Comparison of ENCODE assay signal across 8 cellular contexts in genomic region chr12:57518176-57518919, GRCh38. TPM values are rescaled to one million over a fixed set of nuclear protein-coding genes. Genes with fewer than 3 reads are reported as not detected.
DNase-seq lines count a peak whose midpoint lies in the region; ATAC-seq and TF ChIP-seq lines count a peak whose summit lies in the region.

No MANE protein-coding gene starts in this region.

- H3K36me3 ChIP-seq in adipocyte (ENCODE audit: control insufficient read depth, insufficient read depth, low read length, severe bottlenecking) (peaks cover 55% of the 10 kb centered on the region), kidney epithelial cell (ENCODE audit: control insufficient read depth, insufficient read depth, low read length) (peaks cover 2% of the 10 kb centered on the region), suprapubic skin (peaks cover 41% of the 10 kb centered on the region)

- H3K4me1 ChIP-seq in adipocyte (ENCODE audit: control insufficient read depth, insufficient read depth, low read length) (peaks cover 32% of the 10 kb centered on the region), suprapubic skin (peaks cover 50% of the 10 kb centered on the region)

- peaks cover 53% of the 10 kb centered on the region for H3K36me3 Mint-ChIP-seq in activated CD4-positive, alpha-beta T cell treated with anti-CD3 and anti-CD28 coated beads, Interleukin-2, amount 10 ng/mL, durations not matched to agents 7 days and 5 days (ENCODE audit: low read depth)

- no peak for TF ChIP-seq POLR2A in suprapubic skin (IDR thresholded peaks at IDR 0.05)

- POLR2A ChIA-PET in activated CD4-positive, alpha-beta T cell treated with anti-CD3 and anti-CD28 coated beads, Interleukin-2, amount 10 ng/mL, durations not matched to agents 7 days and 5 days (lab: Charles Lee), result no interaction called here

- H3K27ac Mint-ChIP-seq in activated CD4-positive, alpha-beta T cell treated with anti-CD3 and anti-CD28 coated beads, Interleukin-2, amount 10 ng/mL, durations not matched to agents 7 days and 5 days, result peak overlapping the region; percentile 50

- no peaks in the 10 kb centered on the region for H3K27me3 ChIP-seq in adipocyte (replicated peaks; ENCODE audit: control insufficient read depth, insufficient read depth, low read length)
- no peaks in the 10 kb centered on the region for H3K27me3 ChIP-seq in kidney epithelial cell (ENCODE audit: control insufficient read depth, insufficient read depth, low read length)
- H3K27me3 ChIP-seq in suprapubic skin, result no peaks in the 10 kb centered on the region

- peak overlapping the region; percentile 96 for H3K27ac ChIP-seq in suprapubic skin

- no peaks in the 10 kb centered on the region for H3K9me3 Mint-ChIP-seq in activated CD4-positive, alpha-beta T cell treated with anti-CD3 and anti-CD28 coated beads, Interleukin-2, amount 10 ng/mL, durations not matched to agents 7 days and 5 days

- H3K9me3 ChIP-seq in adipocyte (ENCODE audit: control insufficient read depth, low read length), result no peaks in the 10 kb centered on the region
- no peaks in the 10 kb centered on the region for H3K9me3 ChIP-seq in suprapubic skin

- H3K4me1 Mint-ChIP-seq in activated CD4-positive, alpha-beta T cell treated with anti-CD3 and anti-CD28 coated beads, Interleukin-2, amount 10 ng/mL, durations not matched to agents 7 days and 5 days, result peaks cover 43% of the 10 kb centered on the region

- no peak for TF ChIP-seq CTCF in kidney epithelial cell (IDR thresholded peaks at IDR 0.05; ENCODE audit: insufficient read depth, low read length, poor library complexity, severe bottlenecking)
- TF ChIP-seq CTCF in suprapubic skin (IDR thresholded peaks at IDR 0.05), result no peak

- CTCF ChIA-PET in activated CD4-positive, alpha-beta T cell treated with anti-CD3 and anti-CD28 coated beads, Interleukin-2, amount 10 ng/mL, durations not matched to agents 7 days and 5 days (lab: Charles Lee), result interaction anchor here (1.5 to 2.5 kb wide), 2 partner anchors 14 to 17 kb away, joined by 3 to 7 read pairs; no protein-coding TSS in a partner anchor

- WGBS in suprapubic skin, result 53% methylated on average over 8 of the region's 8 CpGs

- H3K4me3 ChIP-seq in adipocyte (ENCODE audit: low read length), result peak overlapping the region; percentile 99
- peak overlapping the region; percentile 90 for H3K4me3 ChIP-seq in kidney epithelial cell (ENCODE audit: low read depth, low read length)
- H3K4me3 ChIP-seq in suprapubic skin, result peak overlapping the region; percentile 77

- no peak for ATAC-seq in HG03045 (IDR thresholded peaks at IDR 0.05; ENCODE audit: unreplicated experiment)
- no peak for ATAC-seq in GM21528 (IDR thresholded peaks at IDR 0.05; ENCODE audit: low FRiP score, unreplicated experiment)

- H3K9ac ChIP-seq in adipocyte (ENCODE audit: low read length), result peak overlapping the region; percentile 100

- TF ChIP-seq EP300 in suprapubic skin (IDR thresholded peaks at IDR 0.05), result no peak

- DNase-seq in activated CD4-positive, alpha-beta T cell treated with anti-CD3 and anti-CD28 coated beads, Interleukin-2, amount 10 ng/mL, durations not matched to agents 7 days and 5 days, result no peak
- no peak for DNase-seq in activated CD4-positive, alpha-beta T cell treated with anti-CD3 and anti-CD28 coated beads, Interleukin-2, amount 50 U/mL, for 48 hours
- DNase-seq in adipocyte (ENCODE audit: low read depth) (peak; percentile 42), kidney epithelial cell (ENCODE audit: low read depth) (no peak), suprapubic skin (ENCODE audit: low spot score in 2 of 2) (no peak), dermis blood vessel endothelial cell (no peak)

- H3K27me3 Mint-ChIP-seq in activated CD4-positive, alpha-beta T cell treated with anti-CD3 and anti-CD28 coated beads, Interleukin-2, amount 10 ng/mL, durations not matched to agents 7 days and 5 days, result no peaks in the 10 kb centered on the region

- H3K4me3 Mint-ChIP-seq in activated CD4-positive, alpha-beta T cell treated with anti-CD3 and anti-CD28 coated beads, Interleukin-2, amount 10 ng/mL, durations not matched to agents 7 days and 5 days, result peak overlapping the region; percentile 96

RNA-seq across cellular contexts. Expression of gene DDIT3, which starts 2.0 kb away (rescaled TPM):
- total RNA-seq in activated CD4-positive, alpha-beta T cell treated with anti-CD3 and anti-CD28 coated beads, Interleukin-2, amount 10 ng/mL, durations not matched to agents 7 days and 5 days, result 10 to 100 TPM; 10.5 to 11.4 TPM
- total RNA-seq in kidney epithelial cell (95.7 and 107 TPM in 2 replicates), suprapubic skin (10 to 100 TPM in 3 of 4 donors, 1 to 10 TPM in 1; 8.1 to 33.6 (median 14.4) TPM), dermis blood vessel endothelial cell (7.5 and 11.4 TPM in 2 replicates)

RNA-seq across cellular contexts. Expression of gene MBD6, which starts 4.3 kb away (rescaled TPM):
- total RNA-seq in activated CD4-positive, alpha-beta T cell treated with anti-CD3 and anti-CD28 coated beads, Interleukin-2, amount 10 ng/mL, durations not matched to agents 7 days and 5 days, result 10 to 100 TPM; 66.0 to 80.1 TPM
- total RNA-seq in kidney epithelial cell (10.0 and 11.6 TPM in 2 replicates), suprapubic skin (10 to 100 TPM; 24.4 to 92.9 (median 36.8) TPM), dermis blood vessel endothelial cell (12.8 and 17.0 TPM in 2 replicates)

RNA-seq across cellular contexts. Expression of gene DCTN2, which starts 28.6 kb away (rescaled TPM):
- 10 to 100 TPM; 79.3 to 80.5 TPM for total RNA-seq in activated CD4-positive, alpha-beta T cell treated with anti-CD3 and anti-CD28 coated beads, Interleukin-2, amount 10 ng/mL, durations not matched to agents 7 days and 5 days
- total RNA-seq in kidney epithelial cell (154 and 191 TPM in 2 replicates), suprapubic skin (100 to 1,000 TPM; 152 to 242 (median 185) TPM), dermis blood vessel endothelial cell (109 and 113 TPM in 2 replicates)

RNA-seq across cellular contexts. Expression of gene MARS1, which starts 30.5 kb away (rescaled TPM):
- total RNA-seq in activated CD4-positive, alpha-beta T cell treated with anti-CD3 and anti-CD28 coated beads, Interleukin-2, amount 10 ng/mL, durations not matched to agents 7 days and 5 days, result 100 to 1,000 TPM; 214 to 247 TPM
- total RNA-seq in kidney epithelial cell, result 260 and 268 TPM in 2 replicates
- total RNA-seq in suprapubic skin, result 100 to 1,000 TPM in 1 of 4 donors, 10 to 100 TPM in 3; 55.7 to 203 (median 79.7) TPM
- 71.6 and 81.2 TPM in 2 replicates for total RNA-seq in dermis blood vessel endothelial cell

RNA-seq across cellular contexts. Expression of gene KIF5A, which starts 31.5 kb away (rescaled TPM):
- total RNA-seq in activated CD4-positive, alpha-beta T cell treated with anti-CD3 and anti-CD28 coated beads, Interleukin-2, amount 10 ng/mL, durations not matched to agents 7 days and 5 days, result under 1 TPM; 0.64 to 0.89 TPM
- total RNA-seq in kidney epithelial cell (1.2 and 1.9 TPM in 2 replicates), suprapubic skin (under 1 TPM in 2 of 4 donors, not detected in 2; 0.08 to 0.23 TPM), dermis blood vessel endothelial cell (0.09 and 0.17 TPM in 2 replicates)
